10 cellular contexts compared by ENCODE assay signal in the genomic region with DNA sequence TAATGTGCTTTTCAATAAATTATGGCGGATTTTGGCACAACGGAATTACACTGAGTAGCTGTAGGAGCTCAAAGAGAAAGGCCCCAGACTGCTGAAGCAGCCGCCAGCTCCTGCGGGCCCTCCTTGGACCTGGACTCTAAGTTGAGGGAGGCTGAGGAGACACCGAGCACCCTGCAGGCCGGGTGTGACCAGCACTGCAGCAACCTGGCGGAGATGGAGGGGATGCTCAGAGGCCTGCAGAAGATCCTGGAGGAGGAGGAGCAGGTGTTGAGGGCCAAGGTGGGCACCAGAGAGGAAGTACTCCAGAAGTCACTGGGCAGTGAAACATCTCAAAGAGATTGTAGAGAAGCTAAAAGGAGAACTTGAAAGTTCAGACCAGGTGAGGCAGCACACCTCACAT. TPM values are rescaled to one million over a fixed set of nuclear protein-coding genes. Genes with fewer than 3 reads are reported as not detected.
"Had no signal": no experiment of that assay in that cellular context is flagged by ENCODE, and none has a peak within 500 bp of the region (broad histone marks: within the 10 kb centered on the region; RNA-seq: fewer than 3 reads in every experiment).

No MANE protein-coding gene starts in this region.

- H3K4me3 Mint-ChIP-seq: GM23338, H9, HFFc6 had no signal

- H3K4me1 ChIP-seq: HAP-1 had no signal

- H3K4me3 ChIP-seq: GM23248, GM23338, HAP-1 had no signal

- H3K4me1 Mint-ChIP-seq: GM23338, H9 had no signal

- H3K9me3 ChIP-seq: HAP-1 had no signal

- H3K27ac ChIP-seq: GM23248 had no signal

- H2AFZ ChIP-seq: GM23248, GM23338 had no signal

- H3K4me2 ChIP-seq: GM23338 had no signal

- DNase-seq: GM23248, GOT3, H7, H9, HCEC 1CT, HFFc6 had no signal

- H3K27ac Mint-ChIP-seq: GM23338, HFFc6 had no signal

- H3K36me3 ChIP-seq: HAP-1 had no signal

- H3K9ac ChIP-seq: GM23248 had no signal

RNA-seq across cellular contexts. Expression of a gene that starts 33.0 kb away (rescaled TPM):
- total RNA-seq: GM23248, GM23338, H1, H4, H7, H9, HFFc6 had no signal
- polyA plus RNA-seq: GM23248, GM23338, H1 had no signal
